Comparison of ENCODE assay signal across 17 cellular contexts in the genomic region with DNA sequence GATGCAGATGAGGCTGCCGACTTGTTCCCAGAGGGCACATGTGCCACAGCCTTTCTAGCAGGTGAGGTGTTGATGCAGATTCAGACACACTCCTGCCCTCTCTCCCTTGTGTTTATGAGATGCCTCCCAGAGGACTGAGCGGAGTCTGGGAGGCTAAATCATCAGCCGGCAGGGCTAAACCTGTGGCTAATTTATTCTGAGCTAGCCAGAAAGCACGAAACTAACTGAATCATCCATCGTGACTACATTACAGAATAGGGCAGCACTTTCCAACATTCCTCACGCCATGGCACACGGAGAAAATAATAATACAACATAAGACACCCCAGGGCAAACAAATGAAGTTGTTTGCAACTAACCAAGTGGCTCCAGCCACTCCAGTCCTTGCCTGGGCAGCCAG.
A peak's percentile ranks its signal among the peaks of the same experiment; 100 is the strongest.
DNase-seq lines count a peak whose midpoint lies in the region; ATAC-seq and TF ChIP-seq lines count a peak whose summit lies in the region.
"Had no signal": no experiment of that assay in that cellular context is flagged by ENCODE, and none has a peak within 500 bp of the region (broad histone marks: within the 10 kb centered on the region; RNA-seq: fewer than 3 reads in every experiment).

No MANE protein-coding gene starts in this region.

- no peaks in the 10 kb centered on the region for H3K27me3 ChIP-seq in hepatocyte
- H3K27me3 ChIP-seq: colonic mucosa, pancreas had no signal

- no peaks in the 10 kb centered on the region for H3K36me3 ChIP-seq in hepatocyte (replicated peaks; ENCODE audit: insufficient read depth, low read depth)
- H3K36me3 ChIP-seq: colonic mucosa, pancreas, spleen had no signal

- H4K20me1 ChIP-seq in hepatocyte (ENCODE audit: insufficient read depth, poor library complexity, severe bottlenecking), result no peaks in the 10 kb centered on the region

- no peak overlapping the region for H3K27ac ChIP-seq in hepatocyte
- H3K27ac ChIP-seq: colonic mucosa, pancreas, spleen had no signal

- H3K79me2 ChIP-seq in hepatocyte, result no peaks in the 10 kb centered on the region

- DNase-seq in AG08396 (ENCODE audit: low spot score), result peak; percentile 33
- DNase-seq in H4 (ENCODE audit: low spot score), result peak; percentile 48
- DNase-seq in astrocyte of the hippocampus (ENCODE audit: low read depth, low spot score), result peak; percentile 90
- DNase-seq in left kidney (ENCODE audit: low read depth, low spot score), result peak; percentile 21
- no peak for DNase-seq in hepatocyte (ENCODE audit: low spot score)
- no peak for DNase-seq in cardiac septum (ENCODE audit: low spot score)
- no peak for DNase-seq in NOMO-1 treated with dmso at 0.1 percent for 144 hours (lab: John Stamatoyannopoulos, UW; ENCODE audit: unreplicated experiment)
- DNase-seq: ACHN; activated CD4-positive, alpha-beta T cell treated with anti-CD3 and anti-CD28 coated beads, Interleukin-2, amount 50 U/mL, for 48 hours; colonic mucosa; mucosa of descending colon; NCI-H1436 treated with DMSO at 0.1 percent for 48 hours; NCI-H226; pancreas; spleen; stimulated activated naive CD8-positive, alpha-beta T cell treated with anti-CD3 and anti-CD28 coated beads, Interleukin-15, Interleukin-2, amounts not matched to agents 100 U/mL and 50 U/mL, for 24 hours had no signal

- H3K4me2 ChIP-seq in hepatocyte, result no peak overlapping the region

- H3K4me3 ChIP-seq in hepatocyte, result no peak overlapping the region
- H3K4me3 ChIP-seq: colonic mucosa, mucosa of descending colon, pancreas, spleen had no signal

- intact Hi-C loops in cardiac septum (cut with DNase I), result loop anchor here (5.0 kb wide), 1 partner anchor 55 kb away; no protein-coding TSS in a partner anchor

- WGBS in hepatocyte (ENCODE audit: low lambda C conversion rate, missing lambda C conversion rate), result 58% methylated on average over 7 of the region's 7 CpGs

- no peak for TF ChIP-seq CTCF in hepatocyte (IDR thresholded peaks at IDR 0.05; ENCODE audit: poor library complexity)

- H3K9me3 ChIP-seq in hepatocyte (ENCODE audit: low read depth), result no peaks in the 10 kb centered on the region
- H3K9me3 ChIP-seq: colonic mucosa, mucosa of descending colon, pancreas had no signal

- H3K4me1 ChIP-seq in hepatocyte (ENCODE audit: insufficient read depth), result peaks cover 7% of the 10 kb centered on the region
- H3K4me1 ChIP-seq: colonic mucosa, pancreas, spleen had no signal

- ATAC-seq in HG02885 (IDR thresholded peaks at IDR 0.05; ENCODE audit: poor library complexity, unreplicated experiment), result no peak
- ATAC-seq: mucosa of descending colon; pancreas; stimulated activated naive CD8-positive, alpha-beta T cell treated with anti-CD3 and anti-CD28 coated beads, Interleukin-15, Interleukin-2, amounts not matched to agents 100 U/mL and 50 U/mL, for 24 hours had no signal

- no peak overlapping the region for H2AFZ ChIP-seq in hepatocyte

- no peaks in the 10 kb centered on the region for H3K9me2 ChIP-seq in hepatocyte (replicated peaks; ENCODE audit: insufficient read depth)

Comparison
In these comparisons a context has a peak if more than half of its experiments do, and no peak if none do; other contexts are left out.
1. DNase-seq: peak in AG08396 (single experiment), H4 (single experiment), astrocyte of the hippocampus (single experiment) and left kidney (single experiment); none in hepatocyte (single experiment), cardiac septum (single experiment) and NOMO-1 treated with dmso at 0.1 percent for 144 hours (single experiment).